In the genomic region with DNA sequence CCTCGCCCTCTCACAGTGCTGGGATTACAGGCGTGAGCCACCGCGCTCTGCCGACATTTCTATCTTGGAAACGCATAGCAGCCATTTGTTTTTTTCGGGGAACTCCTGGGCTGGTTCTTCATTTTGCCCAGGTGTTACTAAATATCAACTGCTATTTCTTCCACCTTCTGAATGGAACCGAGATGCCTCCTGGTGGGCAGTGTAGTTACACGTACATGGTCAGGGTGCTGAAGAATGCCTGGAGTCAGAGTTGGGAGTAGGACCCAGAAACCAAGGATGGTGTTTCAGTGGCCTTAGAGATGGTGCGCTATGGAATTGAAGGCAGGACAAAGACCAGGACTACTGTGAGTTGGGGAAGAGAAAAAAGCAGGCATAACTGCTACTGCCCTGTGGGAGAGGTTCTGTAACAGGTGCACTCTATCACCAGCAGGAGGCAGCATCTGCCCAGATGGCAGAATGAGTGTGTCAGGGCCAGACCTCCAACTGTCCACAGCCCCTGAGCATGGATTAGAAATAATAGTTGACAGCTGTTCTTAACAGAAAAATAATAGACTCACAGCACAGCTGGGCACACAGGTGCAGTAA, we compare ENCODE assay signal across 8 cellular contexts.
A peak's percentile ranks its signal among the peaks of the same experiment; 100 is the strongest.
DNase-seq lines count a peak whose midpoint lies in the region; ATAC-seq and TF ChIP-seq lines count a peak whose summit lies in the region.

No MANE protein-coding gene starts in this region.

- CTCF ChIA-PET in MCF 10A (lab: Yijun Ruan, JAX) = interaction anchor here (0.6 kb wide), 1 partner anchor 557 kb away, joined by 3 read pairs; no protein-coding TSS in a partner anchor

- no peak overlapping the region for H3K4me3 ChIP-seq in breast epithelium

- H3K4me3 Mint-ChIP-seq in MCF 10A (ENCODE audit: unreplicated experiment) = no peak overlapping the region
- no peak overlapping the region for H3K4me3 Mint-ChIP-seq in progenitor cell of endocrine pancreas (ENCODE audit: low read depth)

- no peaks in the 10 kb centered on the region for H3K36me3 ChIP-seq in breast epithelium

- no peaks in the 10 kb centered on the region for H3K4me1 ChIP-seq in breast epithelium

- ATAC-seq in HG03139 (IDR thresholded peaks at IDR 0.05; ENCODE audit: unreplicated experiment) = peak; percentile 86

- H3K27ac Mint-ChIP-seq in MCF 10A (ENCODE audit: low read depth, unreplicated experiment) (no peak overlapping the region), progenitor cell of endocrine pancreas (no peak overlapping the region)

- H3K27ac ChIP-seq in breast epithelium = no peak overlapping the region

- no peaks in the 10 kb centered on the region for H3K27me3 Mint-ChIP-seq in MCF 10A (ENCODE audit: insufficient read depth, unreplicated experiment)
- no peaks in the 10 kb centered on the region for H3K27me3 Mint-ChIP-seq in progenitor cell of endocrine pancreas

- intact Hi-C loops in MCF 10A (cut with micrococcal nuclease) = no loop called here
- intact Hi-C loops in breast epithelium (cut with DNase I; ENCODE audit: low total_unique reads) = loop anchor here (5.0 kb wide), 1 partner anchor 238 kb away; no protein-coding TSS in a partner anchor

- H3K36me3 Mint-ChIP-seq in MCF 10A (ENCODE audit: insufficient read depth, unreplicated experiment) = no peaks in the 10 kb centered on the region
- peaks cover 2% of the 10 kb centered on the region for H3K36me3 Mint-ChIP-seq in progenitor cell of endocrine pancreas (ENCODE audit: insufficient read depth)

- no TSS peak for BruUV-seq in MCF 10A (replicated peaks; lab: Mats Ljungman, UMichigan)

- H3K27me3 ChIP-seq in breast epithelium = peaks cover 0 to 7% of the 10 kb centered on the region in 2 donors

- H3K9me3 ChIP-seq in breast epithelium = peaks cover 0 to 13% of the 10 kb centered on the region in 2 donors

- TF ChIP-seq CTCF in MCF 10A (IDR thresholded peaks at IDR 0.05; ENCODE audit: unreplicated experiment) (no peak), breast epithelium (IDR thresholded peaks at IDR 0.05) (peak in 1 of 3 donors; percentile 13), progenitor cell of endocrine pancreas (IDR thresholded peaks at IDR 0.05; ENCODE audit: unreplicated experiment) (peak; percentile 65)

- POLR2A ChIA-PET in MCF 10A (lab: Yijun Ruan, JAX) = no interaction called here

- no peak for TF ChIP-seq POLR2A in breast epithelium (IDR thresholded peaks at IDR 0.05)

- H3K4me1 Mint-ChIP-seq in MCF 10A (ENCODE audit: insufficient read depth, unreplicated experiment) (no peaks in the 10 kb centered on the region), progenitor cell of endocrine pancreas (ENCODE audit: low read depth) (no peaks in the 10 kb centered on the region)

- DNase-seq in MCF 10A (ENCODE audit: unreplicated experiment) (peak; percentile 0), breast epithelium (ENCODE audit: low spot score in 2 of 2) (no peak), T follicular helper cell (ENCODE audit: low read depth) (peak; percentile 1), progenitor cell of endocrine pancreas (ENCODE audit: low spot score, unreplicated experiment) (peak; percentile 14), epidermal melanocyte (ENCODE audit: insufficient read length, low spot score) (no peak), OCI-M2 (lab: John Stamatoyannopoulos, UW; ENCODE audit: unreplicated experiment) (no peak)
- peak; percentile 4 for DNase-seq in effector CD8-positive, alpha-beta T cell (lab: John Stamatoyannopoulos, UW)

- H3K9me3 Mint-ChIP-seq in MCF 10A (ENCODE audit: unreplicated experiment) (peaks cover 8% of the 10 kb centered on the region), progenitor cell of endocrine pancreas (ENCODE audit: low read depth) (peaks cover 24% of the 10 kb centered on the region)

Comparison
In these comparisons a context has a peak if more than half of its experiments do, and no peak if none do; other contexts are left out.
1. DNase-seq: peak in MCF 10A (single experiment), T follicular helper cell (single experiment), effector CD8-positive, alpha-beta T cell (single experiment) and progenitor cell of endocrine pancreas (single experiment); none in breast epithelium (0 of 2), epidermal melanocyte (single experiment) and OCI-M2 (single experiment).